Comparison of ENCODE assay signal across 8 cellular contexts in genomic region chr5:10607666-10608442, GRCh38.
A peak's percentile ranks its signal among the peaks of the same experiment; 100 is the strongest.
DNase-seq lines count a peak whose midpoint lies in the region; ATAC-seq and TF ChIP-seq lines count a peak whose summit lies in the region.

No MANE protein-coding gene starts in this region.

- DNase-seq in GM12864 (ENCODE audit: low read depth) (peak; percentile 74), amniotic epithelial cell (ENCODE audit: low read depth) (peak; percentile 87), medulla oblongata (ENCODE audit: extremely low spot score) (peak; percentile 60), DMS153 treated with DMSO at 0.1 percent for 48 hours (lab: John Stamatoyannopoulos, UW; ENCODE audit: unreplicated experiment) (no peak), putamen (ENCODE audit: low spot score) (no peak)

- ATAC-seq in GM21447 (IDR thresholded peaks at IDR 0.05; ENCODE audit: unreplicated experiment) (peak; percentile 58), HG03575 (IDR thresholded peaks at IDR 0.05; ENCODE audit: extremely low read depth, insufficient number of reproducible peaks, low FRiP score, unreplicated experiment) (peak; percentile 36)
- ATAC-seq in activated CD4-positive, CD25-positive, alpha-beta regulatory T cell treated with anti-CD3 and anti-CD28 coated beads, Interleukin-2, amount 50 U/mL, for 24 hours, result no peak

- peak overlapping the region; percentile 28 for H3K4me3 ChIP-seq in GM12864 (ENCODE audit: low read depth, low read length)

- TF ChIP-seq CTCF in GM12864 (IDR thresholded peaks at IDR 0.05; ENCODE audit: low read depth, low read length, missing control alignments), result peak; percentile 25

Comparison
In these comparisons a context has a peak if more than half of its experiments do, and no peak if none do; other contexts are left out.
1. DNase-seq: peak in GM12864 (single experiment), amniotic epithelial cell (single experiment) and medulla oblongata (single experiment); none in DMS153 treated with DMSO at 0.1 percent for 48 hours (single experiment) and putamen (single experiment).
2. ATAC-seq: peak in GM21447 (single experiment) and HG03575 (single experiment); none in activated CD4-positive, CD25-positive, alpha-beta regulatory T cell treated with anti-CD3 and anti-CD28 coated beads, Interleukin-2, amount 50 U/mL, for 24 hours (0 of 2).